ENCODE assay signal across 8 cellular contexts in genomic region chr17:36183001-36183810, GRCh38. TPM values are rescaled to one million over a fixed set of nuclear protein-coding genes. Genes with fewer than 3 reads are reported as not detected.
DNase-seq lines count a peak whose midpoint lies in the region; ATAC-seq and TF ChIP-seq lines count a peak whose summit lies in the region.

No MANE protein-coding gene starts in this region.

- CTCF ChIA-PET in activated B cell treated with CpG ODN at 0.5 μM for 24 hours (lab: Charles Lee): no interaction called here

- H3K9ac ChIP-seq in parathyroid adenoma: no peak overlapping the region

- no peaks in the 10 kb centered on the region for H3K9me3 ChIP-seq in parathyroid adenoma (ENCODE audit: control insufficient read depth, low read length)

- ATAC-seq in activated B cell treated with CpG ODN at 0.5 μM for 24 hours (ENCODE audit: low read depth) (peak; percentile 14), GM21717 (IDR thresholded peaks at IDR 0.05; ENCODE audit: unreplicated experiment) (no peak), GM19467 (IDR thresholded peaks at IDR 0.05; ENCODE audit: unreplicated experiment) (no peak)

- no peaks in the 10 kb centered on the region for H3K36me3 Mint-ChIP-seq in activated B cell treated with CpG ODN at 0.5 μM for 24 hours (ENCODE audit: low read depth)

- H3K27ac ChIP-seq in HL-60 (replicated peaks): peak overlapping the region; percentile 91
- H3K27ac ChIP-seq in parathyroid adenoma: no peak overlapping the region

- no peak overlapping the region for H3K27ac Mint-ChIP-seq in activated B cell treated with CpG ODN at 0.5 μM for 24 hours

- POLR2A ChIA-PET in activated B cell treated with CpG ODN at 0.5 μM for 24 hours (lab: Charles Lee): interaction anchor here (0.6 kb wide), 1 partner anchor 14 kb away, joined by 3 read pairs; no protein-coding TSS in a partner anchor

- no peaks in the 10 kb centered on the region for H3K36me3 ChIP-seq in parathyroid adenoma (ENCODE audit: control insufficient read depth, insufficient read depth, low read length)

- H3K27me3 ChIP-seq in HL-60 (ENCODE audit: insufficient read depth, poor library complexity, severe bottlenecking) (no peaks in the 10 kb centered on the region), parathyroid adenoma (ENCODE audit: control insufficient read depth, insufficient read depth, low read length) (no peaks in the 10 kb centered on the region)

- H3K4me3 ChIP-seq in HL-60 (replicated peaks; ENCODE audit: insufficient read depth, low read length): peak overlapping the region; percentile 47
- H3K4me3 ChIP-seq in parathyroid adenoma (ENCODE audit: low read depth, low read length): peak overlapping the region; percentile 71

- intact Hi-C loops in activated B cell treated with CpG ODN at 0.5 μM for 24 hours (cut with micrococcal nuclease) (no loop called here), head of caudate nucleus (cut with DNase I) (no loop called here)

- no peak overlapping the region for H3K4me3 Mint-ChIP-seq in activated B cell treated with CpG ODN at 0.5 μM for 24 hours

- no peaks in the 10 kb centered on the region for H3K79me2 ChIP-seq in parathyroid adenoma

- H3K9me3 Mint-ChIP-seq in activated B cell treated with CpG ODN at 0.5 μM for 24 hours: no peaks in the 10 kb centered on the region

- TF ChIP-seq CTCF in HL-60 (IDR thresholded peaks at IDR 0.05; ENCODE audit: insufficient read depth, low read length) (no peak), activated B cell treated with CpG ODN at 0.5 μM for 24 hours (IDR thresholded peaks at IDR 0.05) (no peak), parathyroid adenoma (IDR thresholded peaks at IDR 0.05) (no peak)

- H3K4me2 ChIP-seq in parathyroid adenoma (ENCODE audit: low read length): peak overlapping the region; percentile 94

- no peaks in the 10 kb centered on the region for H3K4me1 Mint-ChIP-seq in activated B cell treated with CpG ODN at 0.5 μM for 24 hours

- H3K4me1 ChIP-seq in parathyroid adenoma: no peaks in the 10 kb centered on the region

- peaks cover 5% of the 10 kb centered on the region for H3K27me3 Mint-ChIP-seq in activated B cell treated with CpG ODN at 0.5 μM for 24 hours

- peak overlapping the region; percentile 79 for H2AFZ ChIP-seq in parathyroid adenoma

- peak; percentile 45 for DNase-seq in NCI-H345 (lab: John Stamatoyannopoulos, UW)
- DNase-seq in NCI-H345 treated with DMSO at 0.1 percent for 48 hours (lab: John Stamatoyannopoulos, UW; ENCODE audit: unreplicated experiment): no peak
- peak in 1 of 2 experiments; percentile 51 for DNase-seq in HL-60 (ENCODE audit: low read depth in 1 of 2, low spot score in 1 of 2)
- no peak for DNase-seq in activated B cell treated with CpG ODN at 0.5 μM for 24 hours
- peak in 30 of 42 donors; percentile 5 to 89 (median 56) for DNase-seq in head of caudate nucleus

RNA-seq across cellular contexts. Expression of gene TBC1D3B, which starts 6.8 kb away (rescaled TPM):
- 8.3 and 12.8 TPM in 2 replicates for total RNA-seq in activated B cell treated with CpG ODN at 0.5 μM for 24 hours

RNA-seq across cellular contexts. Expression of gene CCL3L1, which starts 13.4 kb away (rescaled TPM):
- total RNA-seq in activated B cell treated with CpG ODN at 0.5 μM for 24 hours: 7.3 and 9.5 TPM in 2 replicates

RNA-seq across cellular contexts. Expression of gene CCL4L2, which starts 27.7 kb away (rescaled TPM):
- total RNA-seq in activated B cell treated with CpG ODN at 0.5 μM for 24 hours: 16.3 and 18.7 TPM in 2 replicates

Comparison
In these comparisons a context has a peak if more than half of its experiments do, and no peak if none do; other contexts are left out.
1. DNase-seq: peak in NCI-H345 (single experiment) and head of caudate nucleus (30 of 42); none in NCI-H345 treated with DMSO at 0.1 percent for 48 hours (single experiment) and activated B cell treated with CpG ODN at 0.5 μM for 24 hours (single experiment).